In the genomic region with DNA sequence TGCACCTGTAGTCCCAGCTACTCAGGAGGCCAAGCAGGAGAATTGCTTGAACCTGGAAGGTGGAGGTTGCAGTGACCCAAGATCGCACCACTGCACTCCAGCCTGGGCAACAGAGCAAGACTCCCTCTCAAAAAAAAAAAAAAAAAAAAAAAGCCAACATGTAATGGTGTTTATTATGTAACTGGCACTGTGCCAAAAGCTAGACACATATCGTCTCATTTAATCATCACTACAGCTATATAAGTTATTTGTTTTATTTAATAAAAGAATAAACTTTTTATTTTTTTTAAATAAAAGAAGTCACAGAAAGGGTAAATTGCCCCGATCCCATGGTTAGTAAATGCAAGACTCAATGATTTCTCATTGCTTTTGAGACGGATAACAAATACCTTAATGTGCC, we compare ENCODE assay signal across 29 cellular contexts.
"Had no signal": no experiment of that assay in that cellular context is flagged by ENCODE, and none has a peak within 500 bp of the region (broad histone marks: within the 10 kb centered on the region; RNA-seq: fewer than 3 reads in every experiment).

No MANE protein-coding gene starts in this region.

- H3K27me3 ChIP-seq: body of pancreas, gastrocnemius medialis had no signal

- H3K27ac ChIP-seq: adrenal gland, body of pancreas, esophagus muscularis mucosa, foreskin keratinocyte, gastrocnemius medialis, heart left ventricle had no signal

- H3K36me3 ChIP-seq: adrenal gland, esophagus muscularis mucosa, gastrocnemius medialis, heart left ventricle had no signal

- H3K4me1 ChIP-seq: adrenal gland, body of pancreas, esophagus muscularis mucosa, gastrocnemius medialis, heart left ventricle had no signal

- H3K4me3 ChIP-seq: adrenal gland, body of pancreas, esophagus muscularis mucosa, gastrocnemius medialis, heart left ventricle had no signal

- DNase-seq: activated CD4-positive, alpha-beta memory T cell treated with anti-CD3 and anti-CD28 coated beads for 36 hours; activated CD4-positive, alpha-beta T cell treated with anti-CD3 and anti-CD28 coated beads for 36 hours; activated CD4-positive, alpha-beta T cell treated with anti-CD3 and anti-CD28 coated beads, Interleukin-2, amount 10 ng/mL, durations not matched to agents 24 days and 14 days; activated CD4-positive, CD25-positive, alpha-beta regulatory T cell; activated CD4-positive, CD25-positive, alpha-beta regulatory T cell treated with anti-CD3 and anti-CD28 coated beads, Interleukin-2, amount 50 U/mL, for 72 hours; activated CD8-positive, alpha-beta memory T cell treated with anti-CD3 and anti-CD28 coated beads, Interleukin-2, amount 10 ng/mL, durations not matched to agents 7 days and 5 days; activated CD8-positive, alpha-beta memory T cell treated with anti-CD3 and anti-CD28 coated beads, Interleukin-2, amount 50 U/mL, for 4 hours; activated CD8-positive, alpha-beta T cell treated with anti-CD3 and anti-CD28 coated beads, Interleukin-2, amount 10 ng/mL, durations not matched to agents 7 days and 5 days; activated effector memory CD4-positive, alpha-beta T cell treated with anti-CD3 and anti-CD28 coated beads, Interleukin-2, amount 50 U/mL, for 16 hours; activated naive CD4-positive, alpha-beta T cell treated with anti-CD3 and anti-CD28 coated beads for 36 hours; activated naive CD8-positive, alpha-beta T cell treated with anti-CD3 and anti-CD28 coated beads for 36 hours; activated naive CD8-positive, alpha-beta T cell treated with anti-CD3 and anti-CD28 coated beads, Interleukin-2, amount 50 U/mL, for 24 hours; activated T-cell treated with anti-CD3 and anti-CD28 coated beads, Interleukin-2, amount 50 U/mL, for 1 hour; activated T-cell treated with anti-CD3 and anti-CD28 coated beads, Interleukin-2, amount 50 U/mL, for 48 hours; adrenal gland; amygdala; aorta; body of pancreas; caudate nucleus; cortex of kidney; dermis blood vessel endothelial cell; effector CD4-positive, alpha-beta T cell; effector memory CD8-positive, alpha-beta T cell; erythroblast; foreskin keratinocyte; gastrocnemius medialis; glutamatergic neuron; heart left ventricle had no signal

- H3K9me3 ChIP-seq: adrenal gland, body of pancreas, esophagus muscularis mucosa, gastrocnemius medialis, heart left ventricle had no signal
